ENCODE assay signal across 15 cellular contexts in the genomic region with DNA sequence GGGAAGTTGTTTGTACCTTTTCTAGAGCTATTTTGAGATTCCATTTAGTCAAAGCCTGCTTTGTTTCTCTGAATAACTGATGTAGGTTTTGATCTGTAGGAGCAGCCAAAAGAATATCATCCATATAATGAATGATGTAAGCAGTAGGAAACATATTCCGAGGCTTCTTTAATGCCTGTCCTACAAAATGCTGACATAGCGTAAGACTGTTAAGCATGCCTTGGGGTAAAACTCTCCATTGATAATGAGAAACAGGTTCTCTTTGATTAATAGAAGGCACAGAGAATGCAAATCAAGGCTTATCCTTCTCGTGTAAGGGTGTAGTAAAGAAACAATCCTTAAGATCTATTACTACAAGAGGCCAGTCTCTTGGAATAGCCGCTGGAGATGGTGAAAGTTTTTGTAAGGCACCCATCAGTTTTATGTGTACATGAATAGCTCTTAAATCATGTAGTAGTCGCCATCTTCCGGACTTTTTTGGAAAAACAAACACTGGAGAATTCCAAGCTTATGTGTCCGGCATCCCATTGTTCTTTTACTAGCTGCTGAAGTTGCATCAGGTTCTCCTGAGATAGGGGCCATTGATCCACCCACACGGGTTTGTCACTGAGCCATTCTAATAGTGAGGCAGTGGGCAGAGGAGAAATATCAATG. TPM values are rescaled to one million over a fixed set of nuclear protein-coding genes. Genes with fewer than 3 reads are reported as not detected.
DNase-seq lines count a peak whose midpoint lies in the region; ATAC-seq, FAIRE-seq and TF ChIP-seq lines count a peak whose summit lies in the region.
"Had no signal": no experiment of that assay in that cellular context is flagged by ENCODE, and none has a peak within 500 bp of the region (broad histone marks: within the 10 kb centered on the region; RNA-seq: fewer than 3 reads in every experiment).

No MANE protein-coding gene starts in this region.

- no peaks in the 10 kb centered on the region for H3K4me1 Mint-ChIP-seq in T-helper 17 cell

- H3K27ac Mint-ChIP-seq in T-helper 17 cell: no peak overlapping the region

- no peaks in the 10 kb centered on the region for H3K36me3 Mint-ChIP-seq in T-helper 17 cell (ENCODE audit: low read depth)

- POLR2A ChIA-PET in SK-N-SH (lab: Yijun Ruan, JAX): no interaction called here

- no peaks in the 10 kb centered on the region for H3K79me2 ChIP-seq in SK-N-SH (ENCODE audit: insufficient read depth)
- H3K79me2 ChIP-seq: hepatocyte had no signal

- no peaks in the 10 kb centered on the region for H3K9me2 ChIP-seq in SK-N-SH

- H3K9me3 ChIP-seq in BE2C (no peaks in the 10 kb centered on the region), SK-N-SH (no peaks in the 10 kb centered on the region), vagina (no peaks in the 10 kb centered on the region), T-helper 17 cell (ENCODE audit: control insufficient read depth, low read length, poor library complexity, severe bottlenecking) (no peaks in the 10 kb centered on the region)

- peak overlapping the region; percentile 12; the same call in 1 of the 2 replicates for H3K4me2 ChIP-seq in SK-N-SH
- H3K4me2 ChIP-seq: hepatocyte had no signal

- TF ChIP-seq EP300 in SK-N-SH (IDR thresholded peaks at IDR 0.05; ENCODE audit: borderline replicate concordance in 1 of 2, low read depth in 1 of 2, low read length in 1 of 2): no peak

- no peaks in the 10 kb centered on the region for H3K4me1 ChIP-seq in BE2C
- H3K4me1 ChIP-seq in SK-N-SH (ENCODE audit: control insufficient read depth in 1 of 2, insufficient read depth in 2 of 2, low read depth in 1 of 2, low read length in 1 of 2): peaks cover 0 to 39% of the 10 kb centered on the region in 2 experiments; a peak in 2 of 4 replicates
- peaks cover 9% of the 10 kb centered on the region for H3K4me1 ChIP-seq in vagina
- H3K4me1 ChIP-seq: psoas muscle had no signal

- FAIRE-seq in GM12892 (lab: Jason Lieb, UNC): no peak

- DNase-seq in BE2C (no peak), HCEC 1CT (peak; percentile 7), SK-N-SH (peak; percentile 7), glomerular endothelial cell (ENCODE audit: extremely low read depth, low read depth, low spot score) (peak; percentile 18), vagina (ENCODE audit: extremely low spot score in 2 of 2) (no peak), T-helper 17 cell (no peak), GM12892 (ENCODE audit: insufficient read length) (no peak), islet precursor cell (no peak)
- DNase-seq: activated CD4-positive, alpha-beta T cell treated with anti-CD3 and anti-CD28 coated beads for 4 hours; activated gamma-delta T cell; NCI-H2029 treated with DMSO at 0.1 percent for 48 hours; psoas muscle; RPMI8226 had no signal

- TF ChIP-seq CTCF in BE2C (IDR thresholded peaks at IDR 0.05; ENCODE audit: low read depth, low read length) (0 out of 2 replicates have a peak, but pooled peaks have one; percentile 19), SK-N-SH (IDR thresholded peaks at IDR 0.05) (peak; percentile 58), vagina (IDR thresholded peaks at IDR 0.05) (no peak)

- H3K27me3 ChIP-seq in BE2C (no peaks in the 10 kb centered on the region), SK-N-SH (ENCODE audit: insufficient read depth) (no peaks in the 10 kb centered on the region), vagina (no peaks in the 10 kb centered on the region)
- H3K27me3 ChIP-seq: hepatocyte had no signal

- H3K4me3 ChIP-seq in BE2C (ENCODE audit: low read depth, low read length): no peak overlapping the region
- no peak overlapping the region for H3K4me3 ChIP-seq in SK-N-SH (ENCODE audit: low read depth in 2 of 2, low read length in 1 of 2)
- no peak overlapping the region for H3K4me3 ChIP-seq in vagina
- H3K4me3 ChIP-seq: hepatocyte, psoas muscle had no signal

- 20% methylated on average over 8 of the region's 8 CpGs for WGBS in SK-N-SH (ENCODE audit: low lambda C conversion rate)

- no peak overlapping the region for H3K4me3 Mint-ChIP-seq in T-helper 17 cell

- intact Hi-C loops in vagina (cut with DNase I): no loop called here

- no peaks in the 10 kb centered on the region for H3K36me3 ChIP-seq in BE2C
- H3K36me3 ChIP-seq in SK-N-SH (replicated peaks in 1 of 2; ENCODE audit: control insufficient read depth in 1 of 2, insufficient read depth in 2 of 2, low read length in 1 of 2): no peaks in the 10 kb centered on the region
- no peaks in the 10 kb centered on the region for H3K36me3 ChIP-seq in vagina

- H3K27me3 Mint-ChIP-seq in T-helper 17 cell: no peaks in the 10 kb centered on the region

- CTCF ChIA-PET in SK-N-SH (lab: Yijun Ruan, JAX): interaction anchor here (0.8 to 2.9 kb wide), 7 partner anchors 8 to 130 kb away, joined by 3 to 11 read pairs (median 5); no protein-coding TSS in a partner anchor

- no peak for TF ChIP-seq POLR2A in vagina (IDR thresholded peaks at IDR 0.05)
- TF ChIP-seq POLR2A in GM12892 (IDR thresholded peaks at IDR 0.05; ENCODE audit: low read depth, low read length): no peak

- peak overlapping the region; percentile 19; the same call in 1 of the 2 replicates for H2AFZ ChIP-seq in SK-N-SH (ENCODE audit: low read depth)
- H2AFZ ChIP-seq: hepatocyte had no signal

- peak overlapping the region in 1 of 2 experiments; percentile 57; a peak in 2 of 4 replicates for H3K27ac ChIP-seq in SK-N-SH (ENCODE audit: low read depth in 2 of 2, low read length in 1 of 2)
- H3K27ac ChIP-seq in vagina: no peak overlapping the region
- H3K27ac ChIP-seq: hepatocyte, psoas muscle had no signal

- peak; percentile 45 for TF ChIP-seq RAD21 in SK-N-SH (IDR thresholded peaks at IDR 0.05; ENCODE audit: low read length)

- no peak for ATAC-seq in T-helper 17 cell
- ATAC-seq: psoas muscle had no signal

- H3K9ac ChIP-seq in SK-N-SH: peak overlapping the region; percentile 29; the same call in 1 of the 2 replicates

- no peaks in the 10 kb centered on the region for H4K20me1 ChIP-seq in SK-N-SH (ENCODE audit: insufficient read depth)

- peaks cover 28% of the 10 kb centered on the region for H3F3A ChIP-seq in SK-N-SH (replicated peaks; ENCODE audit: insufficient read depth)

TF ChIP-seq in SK-N-SH, 30 proteins besides CTCF, POLR2A, EP300 and RAD21:
- TF ChIP-seq FOSL2 (IDR thresholded peaks at IDR 0.05; ENCODE audit: borderline replicate concordance, low read depth) (no peak), USF2 (IDR thresholded peaks at IDR 0.05; ENCODE audit: borderline replicate concordance, low read depth, low read length) (no peak), SIN3A (IDR thresholded peaks at IDR 0.05; ENCODE audit: borderline replicate concordance, low read depth, low read length) (no peak), NRF1 (IDR thresholded peaks at IDR 0.05; ENCODE audit: low read depth, low read length) (no peak), USF1 (IDR thresholded peaks at IDR 0.05; ENCODE audit: borderline replicate concordance, low read depth) (no peak)
- TF ChIP-seq, protein P1, sequence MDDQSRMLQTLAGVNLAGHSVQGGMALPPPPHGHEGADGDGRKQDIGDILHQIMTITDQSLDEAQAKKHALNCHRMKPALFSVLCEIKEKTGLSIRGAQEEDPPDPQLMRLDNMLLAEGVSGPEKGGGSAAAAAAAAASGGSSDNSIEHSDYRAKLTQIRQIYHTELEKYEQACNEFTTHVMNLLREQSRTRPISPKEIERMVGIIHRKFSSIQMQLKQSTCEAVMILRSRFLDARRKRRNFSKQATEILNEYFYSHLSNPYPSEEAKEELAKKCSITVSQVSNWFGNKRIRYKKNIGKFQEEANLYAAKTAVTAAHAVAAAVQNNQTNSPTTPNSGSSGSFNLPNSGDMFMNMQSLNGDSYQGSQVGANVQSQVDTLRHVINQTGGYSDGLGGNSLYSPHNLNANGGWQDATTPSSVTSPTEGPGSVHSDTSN (IDR thresholded peaks at IDR 0.05): no peak

RNA-seq across cellular contexts. Expression of gene FPR3, which starts 13.5 kb away (rescaled TPM):
- polyA plus RNA-seq in BE2C (2012; ENCODE audit: insufficient read depth, insufficient read length, low read depth): not detected
- 0.02 and 0.05 TPM in 2 replicates for polyA plus RNA-seq in SK-N-SH (2012; rRNA removed)
- polyA plus RNA-seq in SK-N-SH (2012; cell fraction: cytosol; rRNA removed): 0.08 TPM in 1 of 2 replicates, not detected in the other
- 0.06 TPM in 2 replicates for polyA plus RNA-seq in SK-N-SH (2012; cell fraction: nucleus; rRNA removed)
- total RNA-seq in glomerular endothelial cell (not detected in 2 replicates), vagina (4.2 TPM), T-helper 17 cell (not detected)
- not detected for polyA plus RNA-seq in GM12892 (2012; ENCODE audit: missing spikeins)
- total RNA-seq: chondrocyte, hepatocyte had no signal
- polyA plus RNA-seq: hepatocyte had no signal

RNA-seq across cellular contexts. Expression of gene FPR2, which starts 47.5 kb away (rescaled TPM):
- not detected for polyA plus RNA-seq in BE2C (2012; ENCODE audit: insufficient read depth, insufficient read length, low read depth)
- polyA plus RNA-seq in SK-N-SH (2012; rRNA removed): not detected in 2 replicates
- not detected in 2 replicates for polyA plus RNA-seq in SK-N-SH (2012; cell fraction: cytosol; rRNA removed)
- polyA plus RNA-seq in SK-N-SH (2012; cell fraction: nucleus; rRNA removed): not detected in 2 replicates
- not detected in 2 replicates for total RNA-seq in glomerular endothelial cell
- total RNA-seq in vagina: not detected
- under 1 TPM in 1 of 2 donors, not detected in 1; 0.40 TPM for total RNA-seq in T-helper 17 cell
- polyA plus RNA-seq in GM12892 (2012; ENCODE audit: missing spikeins): not detected
- total RNA-seq: chondrocyte, hepatocyte had no signal
- polyA plus RNA-seq: hepatocyte had no signal

RNA-seq across cellular contexts. Expression of gene FPR1, which starts 56.8 kb away (rescaled TPM):
- polyA plus RNA-seq in BE2C (2012; ENCODE audit: insufficient read depth, insufficient read length, low read depth): 0.77 TPM
- 0.03 TPM in 1 of 2 replicates, not detected in the other for polyA plus RNA-seq in SK-N-SH (2012; rRNA removed)
- not detected in 2 replicates for polyA plus RNA-seq in SK-N-SH (2012; cell fraction: cytosol; rRNA removed)
- 0.08 TPM in 1 of 2 replicates, not detected in the other for polyA plus RNA-seq in SK-N-SH (2012; cell fraction: nucleus; rRNA removed)
- total RNA-seq in glomerular endothelial cell: not detected in 2 replicates
- 12.8 TPM for total RNA-seq in vagina
- total RNA-seq in T-helper 17 cell: 1 to 10 TPM in 1 of 2 donors, under 1 TPM in 1; 0.70 to 4.1 TPM
- polyA plus RNA-seq in GM12892 (2012; ENCODE audit: missing spikeins): not detected
- total RNA-seq: chondrocyte had no signal

Comparison
In these comparisons a context has a peak if more than half of its experiments do, and no peak if none do; other contexts are left out.
1. DNase-seq: peak in HCEC 1CT (single experiment), SK-N-SH (single experiment) and glomerular endothelial cell (single experiment); none in BE2C (single experiment), vagina (0 of 2), T-helper 17 cell (0 of 3), GM12892 (single experiment) and islet precursor cell (single experiment).
2. CTCF ChIP-seq: peak in BE2C (single experiment) and SK-N-SH (single experiment); none in vagina (0 of 3).